8 cellular contexts compared by ENCODE assay signal in genomic region chr7:114865564-114865963, GRCh38. TPM values are rescaled to one million over a fixed set of nuclear protein-coding genes. Genes with fewer than 3 reads are reported as not detected.
A peak's percentile ranks its signal among the peaks of the same experiment; 100 is the strongest.
DNase-seq lines count a peak whose midpoint lies in the region; ATAC-seq and TF ChIP-seq lines count a peak whose summit lies in the region.

No MANE protein-coding gene starts in this region.

- no peaks in the 10 kb centered on the region for H3K36me3 ChIP-seq in spleen

- H3K9me3 ChIP-seq in spleen = no peaks in the 10 kb centered on the region

- H3K4me3 ChIP-seq in AG10803 (ENCODE audit: low read length) = no peak overlapping the region
- no peak overlapping the region for H3K4me3 ChIP-seq in spleen

- intact Hi-C loops in left cardiac atrium (cut with DNase I) = loop anchor here (5.0 to 10.0 kb wide), 4 partner anchors 349 to 1039 kb away; no protein-coding TSS in a partner anchor
- intact Hi-C loops in spleen (cut with DNase I; ENCODE audit: low total_unique reads) = loop anchor here (10.0 kb wide), 1 partner anchor 349 kb away; no protein-coding TSS in a partner anchor

- peak; percentile 86 for ATAC-seq in GM18858 (IDR thresholded peaks at IDR 0.05; ENCODE audit: unreplicated experiment)
- ATAC-seq in HG03064 (IDR thresholded peaks at IDR 0.05; ENCODE audit: low read depth, unreplicated experiment) = peak; percentile 95
- ATAC-seq in left cardiac atrium = peak; percentile 85 to 94

- no peak for TF ChIP-seq POLR2A in spleen (IDR thresholded peaks at IDR 0.05)

- 82 to 92% (median 85%) methylated on average over 1 of the region's 1 CpG for WGBS in spleen, 5 donors

- TF ChIP-seq CTCF in AG10803 (conservative IDR thresholded peaks at IDR 0.05; ENCODE audit: low read length) (peak; percentile 91), spleen (IDR thresholded peaks at IDR 0.05 in 8 of 11, conservative IDR thresholded peaks at IDR 0.05 in 3 of 11) (peak; percentile 17 to 75 (median 65))

- DNase-seq in AG10803 (ENCODE audit: low read depth) (peak; percentile 74), RKO (ENCODE audit: low spot score) (peak; percentile 50), left cardiac atrium (peak; percentile 54), spleen (peak; percentile 78), T1000 (lab: John Stamatoyannopoulos, UW) (no peak)
- peak; percentile 3 to 24 (median 12) for DNase-seq in activated naive CD4-positive, alpha-beta T cell (lab: John Stamatoyannopoulos, UW)

- no peak overlapping the region for H3K27ac ChIP-seq in spleen

- H3K27me3 ChIP-seq in spleen (replicated peaks in 1 of 7) = no peaks in the 10 kb centered on the region

- no peaks in the 10 kb centered on the region for H3K4me1 ChIP-seq in spleen

RNA-seq across cellular contexts. Expression of gene MDFIC, which starts 56.3 kb away (rescaled TPM):
- total RNA-seq in left cardiac atrium (10 to 100 TPM; 21.8 to 23.9 TPM), spleen (10 to 100 TPM; 39.0 to 97.3 (median 62.2) TPM)
- 10 to 100 TPM; 22.1 to 32.8 (median 26.2) TPM for polyA plus RNA-seq in spleen
